ENCODE assay signal across 33 cellular contexts in the genomic region with DNA sequence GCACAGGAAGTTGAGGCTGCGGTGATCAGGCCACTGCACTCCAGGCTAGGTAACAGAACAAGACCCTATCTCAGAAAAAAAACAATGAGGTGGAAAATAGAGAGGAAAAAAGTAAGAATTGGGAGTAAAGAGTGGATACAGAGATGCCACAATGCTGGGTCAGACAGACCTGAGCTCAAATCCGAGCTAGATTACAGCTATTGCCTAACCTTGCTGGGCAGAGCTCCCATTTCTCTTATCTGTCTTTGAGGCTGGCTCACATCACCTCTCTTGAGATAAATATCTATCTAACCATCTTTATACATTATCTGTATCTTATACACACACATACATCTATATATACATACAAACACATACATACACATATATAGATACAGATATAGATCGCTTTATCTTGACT. TPM values are rescaled to one million over a fixed set of nuclear protein-coding genes. Genes with fewer than 3 reads are reported as not detected.
"Had no signal": no experiment of that assay in that cellular context is flagged by ENCODE, and none has a peak within 500 bp of the region (broad histone marks: within the 10 kb centered on the region; RNA-seq: fewer than 3 reads in every experiment).

No MANE protein-coding gene starts in this region.

- H3K4me1 ChIP-seq: ascending aorta had no signal

- H3K27me3 ChIP-seq: ascending aorta, cardiac muscle cell had no signal

- FAIRE-seq: bronchial epithelial cell had no signal

- ATAC-seq: activated CD4-positive, alpha-beta T cell treated with anti-CD3 and anti-CD28 coated beads for 36 hours; activated CD4-positive, CD25-positive, alpha-beta regulatory T cell treated with anti-CD3 and anti-CD28 coated beads, Interleukin-2, amount 50 U/mL, for 24 hours; activated CD8-positive, alpha-beta memory T cell treated with anti-CD3 and anti-CD28 coated beads, Interleukin-2, amount 10 ng/mL, durations not matched to agents 7 days and 5 days; activated CD8-positive, alpha-beta T cell treated with anti-CD3 and anti-CD28 coated beads, Interleukin-2, amount 10 ng/mL, durations not matched to agents 7 days and 5 days; activated naive CD8-positive, alpha-beta T cell treated with anti-CD3 and anti-CD28 coated beads, Interleukin-2, amount 50 U/mL, for 24 hours; WTC11 had no signal

- H3K4me3 ChIP-seq: ascending aorta, cardiac muscle cell had no signal

- H3K9me3 ChIP-seq: ascending aorta had no signal

- H3K36me3 ChIP-seq: ascending aorta, cardiac muscle cell, WERI-Rb-1 had no signal

- DNase-seq: activated CD4-positive, alpha-beta memory T cell treated with anti-CD3 and anti-CD28 coated beads, Interleukin-2, amount 10 ng/mL, durations not matched to agents 7 days and 5 days; activated CD4-positive, alpha-beta T cell treated with anti-CD3 and anti-CD28 coated beads for 1 hour; activated CD4-positive, alpha-beta T cell treated with anti-CD3 and anti-CD28 coated beads for 36 hours; activated CD4-positive, alpha-beta T cell treated with anti-CD3 and anti-CD28 coated beads for 48 hours; activated CD4-positive, alpha-beta T cell treated with anti-CD3 and anti-CD28 coated beads, Interleukin-2, amount 10 ng/mL, durations not matched to agents 7 days and 5 days; activated CD4-positive, alpha-beta T cell treated with anti-CD3 and anti-CD28 coated beads, Interleukin-2, amount 50 U/mL, for 48 hours; activated CD4-positive, CD25-positive, alpha-beta regulatory T cell; activated CD8-positive, alpha-beta memory T cell treated with anti-CD3 and anti-CD28 coated beads for 24 hours; activated CD8-positive, alpha-beta memory T cell treated with anti-CD3 and anti-CD28 coated beads, Interleukin-2, amount 10 ng/mL, durations not matched to agents 7 days and 5 days; activated CD8-positive, alpha-beta memory T cell treated with anti-CD3 and anti-CD28 coated beads, Interleukin-2, amount 50 U/mL, for 48 hours; activated CD8-positive, alpha-beta T cell treated with anti-CD3 and anti-CD28 coated beads, Interleukin-2, amount 10 ng/mL, durations not matched to agents 7 days and 5 days; activated effector memory CD4-positive, alpha-beta T cell treated with Interleukin-2 at 50 U/mL for 16 hours; activated gamma-delta T cell; activated naive CD4-positive, alpha-beta T cell treated with anti-CD3 and anti-CD28 coated beads, Interleukin-2, amount 10 ng/mL, durations not matched to agents 7 days and 5 days; activated naive CD4-positive, alpha-beta T cell treated with Interleukin-2 at 50 U/mL for 16 hours; activated naive CD8-positive, alpha-beta T cell treated with anti-CD3 and anti-CD28 coated beads, Interleukin-2, amount 10 ng/mL, durations not matched to agents 7 days and 5 days; activated naive CD8-positive, alpha-beta T cell treated with anti-CD3 and anti-CD28 coated beads, Interleukin-2, amount 50 U/mL, for 24 hours; activated T-cell treated with anti-CD3 and anti-CD28 coated beads, Interleukin-2, amount 50 U/mL, for 24 hours; activated T-cell treated with anti-CD3 and anti-CD28 coated beads, Interleukin-2, amount 50 U/mL, for 48 hours; amygdala; anterior cingulate cortex; caudate nucleus; cerebellar nuclear complex; T-helper 1 cell; T-helper 2 cell; T-helper 9 cell; WERI-Rb-1 had no signal

- H3K27ac ChIP-seq: ascending aorta, cardiac muscle cell, WERI-Rb-1 had no signal

RNA-seq across cellular contexts. Expression of a gene that starts 59.0 kb away (rescaled TPM):
- total RNA-seq: activated CD4-positive, alpha-beta memory T cell treated with anti-CD3 and anti-CD28 coated beads, Interleukin-2, amount 10 ng/mL, durations not matched to agents 7 days and 5 days; activated CD4-positive, alpha-beta T cell treated with anti-CD3 and anti-CD28 coated beads for 36 hours; activated CD4-positive, alpha-beta T cell treated with anti-CD3 and anti-CD28 coated beads, Interleukin-2, amount 10 ng/mL, durations not matched to agents 7 days and 5 days; activated CD8-positive, alpha-beta T cell treated with anti-CD3 and anti-CD28 coated beads, Interleukin-2, amount 10 ng/mL, durations not matched to agents 7 days and 5 days; activated naive CD8-positive, alpha-beta T cell treated with anti-CD3 and anti-CD28 coated beads, Interleukin-2, amount 10 ng/mL, durations not matched to agents 7 days and 5 days; ascending aorta; bronchial epithelial cell; cardiac muscle cell; chondrocyte had no signal
- polyA plus RNA-seq: cardiac muscle cell had no signal
